In the genomic region with DNA sequence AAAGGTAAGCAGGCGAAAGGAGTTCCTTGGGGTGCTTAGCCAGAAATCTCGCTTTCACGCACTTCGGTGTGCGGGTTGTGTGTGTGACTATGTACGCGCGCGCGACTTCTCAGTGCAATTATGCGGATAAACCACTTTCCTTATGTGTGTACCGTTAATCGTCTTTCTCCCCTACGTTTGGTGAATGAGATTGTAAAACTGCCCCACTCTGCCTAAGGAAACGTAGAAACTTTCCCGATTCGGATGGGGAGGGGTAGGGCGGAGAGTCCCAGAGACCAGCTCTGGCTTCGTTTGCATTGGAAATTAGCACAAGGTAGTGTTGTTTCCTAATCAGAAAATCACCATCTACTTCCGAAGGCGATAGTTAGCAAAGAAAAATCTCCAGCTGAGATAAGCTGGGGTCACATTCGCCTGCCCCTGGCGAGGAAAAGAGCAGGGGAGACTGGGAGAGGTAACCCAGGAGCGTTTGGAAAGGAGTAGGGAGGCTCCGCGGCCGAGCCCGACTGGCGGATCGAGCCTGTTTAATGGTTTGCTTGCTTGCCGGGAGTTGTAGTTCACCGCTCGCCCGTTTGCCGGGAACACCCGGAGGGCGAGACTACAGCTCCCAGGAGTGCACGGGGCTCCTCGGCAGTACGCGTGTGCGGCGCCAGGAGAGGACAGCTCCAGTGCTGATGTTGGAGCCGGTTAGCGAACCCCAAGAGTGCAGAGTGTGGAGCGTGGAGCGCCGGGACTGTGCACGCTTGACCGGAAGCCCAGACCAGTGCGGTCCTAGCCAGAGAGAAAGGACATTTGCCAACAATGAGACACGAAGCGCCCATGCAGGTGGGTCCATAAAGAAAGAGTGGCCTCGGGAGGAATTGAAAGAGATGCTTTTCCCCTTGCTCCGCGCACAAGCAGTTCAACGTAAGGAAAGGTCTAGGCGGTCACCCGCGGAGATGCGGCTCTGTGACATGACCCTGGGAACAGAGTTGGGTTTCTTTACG, we compare ENCODE assay signal across 8 cellular contexts. TPM values are rescaled to one million over a fixed set of nuclear protein-coding genes. Genes with fewer than 3 reads are reported as not detected.
DNase-seq lines count a peak whose midpoint lies in the region; ATAC-seq and TF ChIP-seq lines count a peak whose summit lies in the region.

Gene RAB3C (plus strand): TSS at position 665 of the 983 bp plus-strand sequence. CDS start 134 bp downstream, at position 799.

- H4K5ac ChIP-seq in H9 (ENCODE audit: insufficient read length, low read depth, low read length): no peak within 1 kb of the TSS

- no peak within 1 kb of the TSS for H3K56ac ChIP-seq in H9 (ENCODE audit: insufficient read length, low read depth, low read length)

- H2BK20ac ChIP-seq in H9 (ENCODE audit: low read depth, low read length, poor library complexity, severe bottlenecking): no peak within 1 kb of the TSS

- H3K79me1 ChIP-seq in H9 (ENCODE audit: insufficient read depth, low read depth, low read length, poor library complexity, severe bottlenecking) (no peaks in the 10 kb centered on the region), trophoblast cell (ENCODE audit: low read length) (no peaks in the 10 kb centered on the region)

- H3K9ac ChIP-seq in H9 (ENCODE audit: extremely low read depth, insufficient read length, low read length) (peak within 1 kb of the TSS; percentile 58), trophoblast cell (ENCODE audit: low read length) (no peak within 1 kb of the TSS)

- H3K9me3 ChIP-seq in H9 (ENCODE audit: control insufficient read depth, low read depth, low read length) (no peaks in the 10 kb centered on the region), right atrium auricular region (no peaks in the 10 kb centered on the region), trophoblast cell (ENCODE audit: insufficient read depth, low read depth, low read length) (no peaks in the 10 kb centered on the region), aorta (ENCODE audit: control insufficient read depth, low read length) (no peaks in the 10 kb centered on the region)

- H3K36me3 ChIP-seq in GM06990 (ENCODE audit: control insufficient read depth, insufficient read depth, low read length) (no peaks in the 10 kb centered on the region), right atrium auricular region (no peaks in the 10 kb centered on the region), trophoblast cell (ENCODE audit: control insufficient read depth in 1 of 2, insufficient read depth in 2 of 2, low read length in 2 of 2) (no peaks in the 10 kb centered on the region), aorta (ENCODE audit: control insufficient read depth in 1 of 2, insufficient read depth in 2 of 2, low read length in 1 of 2) (no peaks in the 10 kb centered on the region)

- no CpG with 5 or more reads among the region's 62 CpGs for WGBS in H9 (ENCODE audit: extremely low coverage, insufficient read length, low lambda C conversion rate)
- no CpG with 5 or more reads among the region's 62 CpGs for WGBS in trophoblast cell (ENCODE audit: extremely low coverage, insufficient coverage, insufficient read length)
- WGBS in aorta, 2 donors: 1% methylated on average over 62 of the region's 62 CpGs

- no peak within 1 kb of the TSS for H2AK5ac ChIP-seq in H9 (ENCODE audit: insufficient read length, low read length)
- H2AK5ac ChIP-seq in trophoblast cell (ENCODE audit: low read length): no peak within 1 kb of the TSS

- no peak within 1 kb of the TSS for H4K12ac ChIP-seq in trophoblast cell (ENCODE audit: low read depth, low read length)

- H2BK120ac ChIP-seq in H9 (ENCODE audit: low read depth, low read length, poor library complexity, severe bottlenecking): no peak within 1 kb of the TSS
- no peak within 1 kb of the TSS for H2BK120ac ChIP-seq in trophoblast cell (ENCODE audit: insufficient read depth, low read length, poor library complexity)

- H3K4me1 ChIP-seq in H9 (ENCODE audit: insufficient read depth, low read length): no peaks in the 10 kb centered on the region
- peaks cover 0 to 7% of the 10 kb centered on the region in 2 donors for H3K4me1 ChIP-seq in right atrium auricular region
- peaks cover 2 to 4% of the 10 kb centered on the region in 2 experiments for H3K4me1 ChIP-seq in trophoblast cell (ENCODE audit: control insufficient read depth in 1 of 2, insufficient read depth in 2 of 2, low read length in 2 of 2)
- H3K4me1 ChIP-seq in aorta (ENCODE audit: control insufficient read depth in 1 of 2, insufficient read depth in 2 of 2, low read length in 2 of 2): no peaks in the 10 kb centered on the region

- H3K9me3 Mint-ChIP-seq in H9: no peaks in the 10 kb centered on the region

- no peak within 1 kb of the TSS for H2BK12ac ChIP-seq in H9 (ENCODE audit: insufficient read length, low read depth, low read length)
- no peak within 1 kb of the TSS for H2BK12ac ChIP-seq in trophoblast cell (ENCODE audit: low read length)

- TF ChIP-seq CTCF in GM06990 (IDR thresholded peaks at IDR 0.05; ENCODE audit: insufficient read depth, low read length, poor library complexity, severe bottlenecking) (no peak), H9 (conservative IDR thresholded peaks at IDR 0.05) (no peak), LNCaP clone FGC (IDR thresholded peaks at IDR 0.05; ENCODE audit: control insufficient read depth, extremely low read depth, insufficient read depth) (no peak), right atrium auricular region (IDR thresholded peaks at IDR 0.05) (peak in 1 of 2 donors; percentile 33)

- H3K27me3 Mint-ChIP-seq in H9 (ENCODE audit: low read depth): peaks cover 35% of the 10 kb centered on the region

- H3K18ac ChIP-seq in H9 (ENCODE audit: insufficient read length, low read depth, low read length) (no peak within 1 kb of the TSS), trophoblast cell (ENCODE audit: low read length) (no peak within 1 kb of the TSS)

- H3K14ac ChIP-seq in H9 (ENCODE audit: insufficient read depth, low read length): no peak within 1 kb of the TSS
- H3K14ac ChIP-seq in trophoblast cell (ENCODE audit: low read length): no peak within 1 kb of the TSS

- H3K23ac ChIP-seq in H9 (ENCODE audit: insufficient read length, low read depth, low read length): no peak within 1 kb of the TSS
- H3K23ac ChIP-seq in trophoblast cell (ENCODE audit: low read length): no peak within 1 kb of the TSS

- no peaks in the 10 kb centered on the region for H3K36me3 Mint-ChIP-seq in H9 (ENCODE audit: insufficient read depth in 1 of 3, low read depth in 3 of 3)

- H3K4me3 Mint-ChIP-seq in H9: peak within 1 kb of the TSS; percentile 95 to 97

- H4K8ac ChIP-seq in H9 (replicated peaks; ENCODE audit: insufficient read length, low read depth, low read length): no peak within 1 kb of the TSS
- H4K8ac ChIP-seq in trophoblast cell (ENCODE audit: low read depth, low read length): no peak within 1 kb of the TSS

- peak; percentile 98 for ATAC-seq in aorta (ENCODE audit: low FRiP score)

- H4K91ac ChIP-seq in H9 (ENCODE audit: insufficient read length, low read depth, low read length) (no peak within 1 kb of the TSS), trophoblast cell (ENCODE audit: low read depth, low read length) (no peak within 1 kb of the TSS)

- peaks cover 12 to 15% of the 10 kb centered on the region in 2 experiments for H3K4me1 Mint-ChIP-seq in H9

- no peak within 1 kb of the TSS for H3T11ph ChIP-seq in H9 (ENCODE audit: low read length)

- DNase-seq in GM06990 (ENCODE audit: extremely low read depth, insufficient read length): peak; percentile 67
- DNase-seq in H9: peak; percentile 97
- DNase-seq in LNCaP clone FGC (ENCODE audit: low read depth): peak; percentile 85
- DNase-seq in RPMI7951 (ENCODE audit: low read depth): peak; percentile 88
- peak; percentile 97 for DNase-seq in astrocyte of the hippocampus (ENCODE audit: low read depth, low spot score)
- DNase-seq in right atrium auricular region (ENCODE audit: low spot score): peak; percentile 81
- peak; percentile 93 to 94 for DNase-seq in trophoblast cell
- peak; percentile 93 to 95 for DNase-seq in aorta

- H3K23me2 ChIP-seq in H9 (ENCODE audit: insufficient read length, low read depth, low read length, poor library complexity, severe bottlenecking): peaks cover 11% of the 10 kb centered on the region

- H3K27me3 ChIP-seq in GM06990 (replicated peaks; ENCODE audit: control insufficient read depth, insufficient read depth, low read length) (peaks cover 3% of the 10 kb centered on the region), H9 (ENCODE audit: insufficient read depth, low read length) (no peaks in the 10 kb centered on the region), right atrium auricular region (no peaks in the 10 kb centered on the region), trophoblast cell (ENCODE audit: insufficient read depth, low read length) (no peaks in the 10 kb centered on the region), aorta (ENCODE audit: control insufficient read depth in 1 of 2, insufficient read depth in 2 of 2, low read length in 1 of 2) (no peaks in the 10 kb centered on the region)

- H3K4me3 ChIP-seq in GM06990 (replicated peaks; ENCODE audit: low read depth, low read length) (peak within 1 kb of the TSS; percentile 51), LNCaP clone FGC (ENCODE audit: low read depth, low read length) (peak within 1 kb of the TSS; percentile 53), right atrium auricular region (peak within 1 kb of the TSS; percentile 46 to 52), trophoblast cell (ENCODE audit: low read depth, low read length) (peak within 1 kb of the TSS; percentile 69), aorta (ENCODE audit: low read length in 2 of 2) (peak within 1 kb of the TSS; percentile 51 to 59)

- H2BK5ac ChIP-seq in H9 (ENCODE audit: insufficient read length, low read length) (no peak within 1 kb of the TSS), trophoblast cell (ENCODE audit: low read depth, low read length, poor library complexity) (no peak within 1 kb of the TSS)

- no peak within 1 kb of the TSS for H2BK15ac ChIP-seq in H9 (ENCODE audit: low read depth, low read length)

- H3K27ac ChIP-seq in H9 (ENCODE audit: insufficient read length, low read depth, low read length) (no peak within 1 kb of the TSS), right atrium auricular region (no peak within 1 kb of the TSS), trophoblast cell (ENCODE audit: low read depth, low read length) (no peak within 1 kb of the TSS), aorta (ENCODE audit: low read depth in 1 of 2, low read length in 2 of 2) (no peak within 1 kb of the TSS)

- H4K20me1 ChIP-seq in H9 (ENCODE audit: control insufficient read depth, insufficient read depth, insufficient read length): no peaks in the 10 kb centered on the region

- H3K79me2 ChIP-seq in H9 (ENCODE audit: insufficient read depth, low read length): no peaks in the 10 kb centered on the region
- no peaks in the 10 kb centered on the region for H3K79me2 ChIP-seq in trophoblast cell (ENCODE audit: control insufficient read depth, insufficient read depth, low read length, poor library complexity)

- intact Hi-C loops in aorta (cut with DNase I): no loop called here

- peak within 1 kb of the TSS; percentile 91 for H3K4me2 ChIP-seq in H9 (ENCODE audit: insufficient read depth, insufficient read length, low read length)
- H3K4me2 ChIP-seq in trophoblast cell (ENCODE audit: low read length): peak within 1 kb of the TSS; percentile 99

- H3K27ac Mint-ChIP-seq in H9: peak within 1 kb of the TSS; percentile 85 to 93 (median 92)

- H3K4ac ChIP-seq in H9 (ENCODE audit: low read depth, low read length) (no peak within 1 kb of the TSS), trophoblast cell (ENCODE audit: low read depth, low read length) (no peak within 1 kb of the TSS)

- H2AFZ ChIP-seq in H9 (ENCODE audit: low read length) (peak within 1 kb of the TSS; percentile 57), trophoblast cell (ENCODE audit: insufficient read depth, low read length, poor library complexity) (peak within 1 kb of the TSS; percentile 71)

RNA-seq across cellular contexts. Expression of gene RAB3C, which starts in this region (rescaled TPM):
- total RNA-seq in H9 (2021) (11.5 and 16.3 TPM in 2 replicates), right atrium auricular region (under 1 TPM; 0.07 to 0.16 TPM), aorta (10 to 100 TPM in 1 of 2 donors, 1 to 10 TPM in 1; 8.9 to 21.7 TPM)
- not detected in 2 replicates for total RNA-seq in RPMI7951 (2014; rRNA removed; shearing (Covaris generic))
- 0.14 and 0.23 TPM in 2 replicates for polyA plus RNA-seq in trophoblast cell (2013)
- not detected for polyA plus RNA-seq in aorta

Comparison
In these comparisons a context has a peak if more than half of its experiments do, and no peak if none do; other contexts are left out.
1. Peak in DNase-seq in RPMI7951; RNA of the gene not detected or under 1 TPM.
2. Peak in DNase-seq and H3K4me3 ChIP-seq in right atrium auricular region; RNA of the gene not detected or under 1 TPM.